ENCODE assay signal across 28 cellular contexts in genomic region chr15:81653259-81653658, GRCh38.
"Had no signal": no experiment of that assay in that cellular context is flagged by ENCODE, and none has a peak within 500 bp of the region (broad histone marks: within the 10 kb centered on the region; RNA-seq: fewer than 3 reads in every experiment).

No MANE protein-coding gene starts in this region.

- H3K4me1 ChIP-seq: ascending aorta, breast epithelium, colonic mucosa, esophagus squamous epithelium, gastroesophageal sphincter, heart right ventricle had no signal

- H3K27ac ChIP-seq: ascending aorta, breast epithelium, cardiac muscle cell, colonic mucosa, epithelial cell of prostate, esophagus squamous epithelium, gastroesophageal sphincter, heart right ventricle, hepatocyte had no signal

- ATAC-seq: activated CD4-positive, alpha-beta T cell treated with anti-CD3 and anti-CD28 coated beads for 36 hours; activated CD8-positive, alpha-beta memory T cell treated with anti-CD3 and anti-CD28 coated beads, Interleukin-2, amount 10 ng/mL, durations not matched to agents 7 days and 5 days; activated CD8-positive, alpha-beta T cell treated with anti-CD3 and anti-CD28 coated beads, Interleukin-2, amount 10 ng/mL, durations not matched to agents 7 days and 5 days; gastroesophageal sphincter; heart right ventricle had no signal

- DNase-seq: activated CD4-positive, alpha-beta memory T cell treated with anti-CD3 and anti-CD28 coated beads for 36 hours; activated CD4-positive, alpha-beta T cell treated with anti-CD3 and anti-CD28 coated beads for 36 hours; activated CD4-positive, alpha-beta T cell treated with anti-CD3 and anti-CD28 coated beads, Interleukin-2, amount 10 ng/mL, durations not matched to agents 24 days and 14 days; activated CD4-positive, CD25-positive, alpha-beta regulatory T cell; activated CD4-positive, CD25-positive, alpha-beta regulatory T cell treated with anti-CD3 and anti-CD28 coated beads, Interleukin-2, amount 50 U/mL, for 72 hours; activated CD8-positive, alpha-beta memory T cell treated with anti-CD3 and anti-CD28 coated beads, Interleukin-2, amount 10 ng/mL, durations not matched to agents 7 days and 5 days; activated CD8-positive, alpha-beta memory T cell treated with anti-CD3 and anti-CD28 coated beads, Interleukin-2, amount 50 U/mL, for 4 hours; activated CD8-positive, alpha-beta T cell treated with anti-CD3 and anti-CD28 coated beads, Interleukin-2, amount 10 ng/mL, durations not matched to agents 7 days and 5 days; activated effector memory CD4-positive, alpha-beta T cell treated with anti-CD3 and anti-CD28 coated beads, Interleukin-2, amount 50 U/mL, for 16 hours; activated naive CD4-positive, alpha-beta T cell treated with anti-CD3 and anti-CD28 coated beads for 36 hours; activated naive CD8-positive, alpha-beta T cell treated with anti-CD3 and anti-CD28 coated beads, Interleukin-2, amount 10 ng/mL, durations not matched to agents 7 days and 5 days; activated T-cell treated with anti-CD3 and anti-CD28 coated beads, Interleukin-2, amount 50 U/mL, for 1 hour; activated T-cell treated with anti-CD3 and anti-CD28 coated beads, Interleukin-2, amount 50 U/mL, for 48 hours; central memory CD4-positive, alpha-beta T cell; cerebellar nuclear complex; colonic mucosa; effector CD8-positive, alpha-beta T cell; esophagus squamous epithelium; foreskin melanocyte; heart right ventricle had no signal

- H3K36me3 ChIP-seq: ascending aorta, breast epithelium, colonic mucosa, esophagus squamous epithelium, gastroesophageal sphincter, heart right ventricle had no signal

- H3K4me2 ChIP-seq: hepatocyte had no signal

- H3K9me3 ChIP-seq: ascending aorta, colonic mucosa, esophagus squamous epithelium had no signal

- H3K79me2 ChIP-seq: hepatocyte had no signal

- FAIRE-seq: endometrium, endothelial cell of umbilical vein had no signal

- H2AFZ ChIP-seq: hepatocyte had no signal

- H3K4me3 ChIP-seq: ascending aorta, breast epithelium, cardiac muscle cell, colonic mucosa, esophagus squamous epithelium, gastroesophageal sphincter, heart right ventricle, hepatocyte had no signal

- H3K27me3 ChIP-seq: ascending aorta, breast epithelium, cardiac muscle cell, colonic mucosa, esophagus squamous epithelium, gastroesophageal sphincter, heart right ventricle, hepatocyte had no signal
